Comparison of ENCODE assay signal across 38 cellular contexts in genomic region chr17:43215341-43215740, GRCh38. TPM values are rescaled to one million over a fixed set of nuclear protein-coding genes. Genes with fewer than 3 reads are reported as not detected.
"Had no signal": no experiment of that assay in that cellular context is flagged by ENCODE, and none has a peak within 500 bp of the region (broad histone marks: within the 10 kb centered on the region; RNA-seq: fewer than 3 reads in every experiment).

No MANE protein-coding gene starts in this region.

- H3K9me3 ChIP-seq: esophagus squamous epithelium had no signal

- DNase-seq: activated B cell treated with CpG ODN at 0.5 μM for 24 hours; activated CD4-positive, alpha-beta memory T cell treated with anti-CD3 and anti-CD28 coated beads for 36 hours; activated CD4-positive, alpha-beta T cell treated with anti-CD3 and anti-CD28 coated beads for 48 hours; activated CD8-positive, alpha-beta memory T cell treated with anti-CD3 and anti-CD28 coated beads, Interleukin-2, amount 10 ng/mL, durations not matched to agents 7 days and 5 days; activated CD8-positive, alpha-beta memory T cell treated with anti-CD3 and anti-CD28 coated beads, Interleukin-2, amount 50 U/mL, for 4 hours; activated CD8-positive, alpha-beta T cell treated with anti-CD3 and anti-CD28 coated beads, Interleukin-2, amount 10 ng/mL, durations not matched to agents 7 days and 5 days; activated effector memory CD4-positive, alpha-beta T cell treated with anti-CD3 and anti-CD28 coated beads, Interleukin-2, amount 50 U/mL, for 16 hours; activated naive CD4-positive, alpha-beta T cell treated with anti-CD3 and anti-CD28 coated beads, Interleukin-2, amount 50 U/mL, for 16 hours; activated T-cell treated with anti-CD3 and anti-CD28 coated beads, Interleukin-2, amount 50 U/mL, for 1 hour; activated T-cell treated with anti-CD3 and anti-CD28 coated beads, Interleukin-2, amount 50 U/mL, for 48 hours; amniotic stem cell; anterior cingulate cortex; brain microvascular endothelial cell; caudate nucleus; cortex of kidney; dermis blood vessel endothelial cell; effector CD4-positive, alpha-beta T cell; effector memory CD8-positive, alpha-beta T cell; esophagus squamous epithelium; T-helper 1 cell; T-helper 17 cell; T1000 had no signal

- H3K27ac ChIP-seq: brain microvascular endothelial cell, epithelial cell of prostate, esophagus squamous epithelium, WERI-Rb-1 had no signal

- H3K4me3 Mint-ChIP-seq: activated B cell treated with CpG ODN at 0.5 μM for 24 hours; activated CD4-positive, alpha-beta memory T cell treated with anti-CD3 and anti-CD28 coated beads for 36 hours; activated CD8-positive, alpha-beta memory T cell treated with anti-CD3 and anti-CD28 coated beads, Interleukin-2, amount 10 ng/mL, durations not matched to agents 7 days and 5 days; activated CD8-positive, alpha-beta T cell treated with anti-CD3 and anti-CD28 coated beads, Interleukin-2, amount 10 ng/mL, durations not matched to agents 7 days and 5 days; activated naive CD8-positive, alpha-beta T cell; activated T-helper 1 cell treated with anti-CD3 and anti-CD28 coated beads, Interleukin-12 subunit alpha, Interleukin-12 subunit beta, Interleukin-2, Interleukin-4 antibody, amounts not matched to agents 30 ng/mL and 10 ng/mL and 1 ng/mL, durations not matched to agents 14 hours and 24 hours and 36 hours; effector memory CD8-positive, alpha-beta T cell; T-helper 17 cell; T-helper 2 cell treated with Interferon-gamma antibody and Interleukin-4, amounts not matched to agents 5 μg/mL and 100 μg/mL, for 36 hours had no signal

- ATAC-seq: activated CD4-positive, CD25-positive, alpha-beta regulatory T cell treated with anti-CD3 and anti-CD28 coated beads, Interleukin-2, amount 50 U/mL, for 24 hours; activated CD8-positive, alpha-beta memory T cell treated with anti-CD3 and anti-CD28 coated beads, Interleukin-2, amount 10 ng/mL, durations not matched to agents 7 days and 5 days; activated CD8-positive, alpha-beta T cell treated with anti-CD3 and anti-CD28 coated beads, Interleukin-2, amount 10 ng/mL, durations not matched to agents 7 days and 5 days; effector memory CD8-positive, alpha-beta T cell; T-helper 17 cell had no signal

- H3K27me3 ChIP-seq: brain microvascular endothelial cell, esophagus squamous epithelium had no signal

- H3K27me3 Mint-ChIP-seq: activated B cell treated with CpG ODN at 0.5 μM for 24 hours; activated CD4-positive, alpha-beta memory T cell treated with anti-CD3 and anti-CD28 coated beads for 36 hours; activated CD8-positive, alpha-beta memory T cell treated with anti-CD3 and anti-CD28 coated beads, Interleukin-2, amount 10 ng/mL, durations not matched to agents 7 days and 5 days; activated naive CD8-positive, alpha-beta T cell; effector memory CD8-positive, alpha-beta T cell; T-helper 17 cell had no signal

- H3K9me3 Mint-ChIP-seq: activated B cell treated with CpG ODN at 0.5 μM for 24 hours; activated CD4-positive, alpha-beta memory T cell treated with anti-CD3 and anti-CD28 coated beads for 36 hours; activated T-helper 1 cell treated with anti-CD3 and anti-CD28 coated beads, Interleukin-12 subunit alpha, Interleukin-12 subunit beta, Interleukin-2, Interleukin-4 antibody, amounts not matched to agents 30 ng/mL and 10 ng/mL and 1 ng/mL, durations not matched to agents 14 hours and 24 hours and 36 hours; activated T-helper 2 cell treated with anti-CD3 and anti-CD28 coated beads, Interferon-gamma antibody, Interleukin-2, Interleukin-4, amounts not matched to agents 10 μg/mL and 5 μg/mL and 100 μg/mL, durations not matched to agents 14 hours and 24 hours and 36 hours; effector memory CD8-positive, alpha-beta T cell; T-helper 2 cell treated with Interferon-gamma antibody and Interleukin-4, amounts not matched to agents 5 μg/mL and 100 μg/mL, for 36 hours had no signal

- H3K4me3 ChIP-seq: esophagus squamous epithelium had no signal

- FAIRE-seq: astrocyte, colon, endothelial cell of umbilical vein, frontal cortex had no signal

- H3K27ac Mint-ChIP-seq: activated B cell treated with CpG ODN at 0.5 μM for 24 hours; activated CD4-positive, alpha-beta memory T cell treated with anti-CD3 and anti-CD28 coated beads for 36 hours; activated CD8-positive, alpha-beta memory T cell treated with anti-CD3 and anti-CD28 coated beads, Interleukin-2, amount 10 ng/mL, durations not matched to agents 7 days and 5 days; activated CD8-positive, alpha-beta T cell treated with anti-CD3 and anti-CD28 coated beads, Interleukin-2, amount 10 ng/mL, durations not matched to agents 7 days and 5 days; activated T-helper 1 cell treated with anti-CD3 and anti-CD28 coated beads, Interleukin-12 subunit alpha, Interleukin-12 subunit beta, Interleukin-2, Interleukin-4 antibody, amounts not matched to agents 30 ng/mL and 10 ng/mL and 1 ng/mL, durations not matched to agents 14 hours and 24 hours and 36 hours; activated T-helper 2 cell treated with anti-CD3 and anti-CD28 coated beads, Interferon-gamma antibody, Interleukin-2, Interleukin-4, amounts not matched to agents 10 μg/mL and 5 μg/mL and 100 μg/mL, durations not matched to agents 14 hours and 24 hours and 36 hours; effector memory CD8-positive, alpha-beta T cell; T-helper 17 cell; T-helper 2 cell treated with Interferon-gamma antibody and Interleukin-4, amounts not matched to agents 5 μg/mL and 100 μg/mL, for 36 hours had no signal

RNA-seq across cellular contexts. Expression of gene CCDC200, which starts 13.1 kb away (rescaled TPM):
- total RNA-seq: activated B cell treated with CpG ODN at 0.5 μM for 24 hours; activated CD4-positive, alpha-beta memory T cell treated with anti-CD3 and anti-CD28 coated beads for 36 hours; activated CD8-positive, alpha-beta memory T cell treated with anti-CD3 and anti-CD28 coated beads, Interleukin-2, amount 10 ng/mL, durations not matched to agents 7 days and 5 days; activated CD8-positive, alpha-beta T cell treated with anti-CD3 and anti-CD28 coated beads, Interleukin-2, amount 10 ng/mL, durations not matched to agents 7 days and 5 days; activated T-helper 2 cell treated with anti-CD3 and anti-CD28 coated beads, Interferon-gamma antibody, Interleukin-2, Interleukin-4, amounts not matched to agents 10 μg/mL and 5 μg/mL and 100 μg/mL, durations not matched to agents 14 hours and 24 hours and 36 hours; astrocyte; chondrocyte; dermis blood vessel endothelial cell; endothelial cell of umbilical vein; esophagus squamous epithelium; fibroblast of lung; fibroblast of villous mesenchyme; frontal cortex had no signal
- polyA plus RNA-seq: endothelial cell of umbilical vein, esophagus, fibroblast of lung had no signal

RNA-seq across cellular contexts. Expression of gene RNU2-1, which starts 18.4 kb away (rescaled TPM):
- total RNA-seq: dermis blood vessel endothelial cell, esophagus squamous epithelium, fibroblast of lung, fibroblast of villous mesenchyme, frontal cortex had no signal
- polyA plus RNA-seq: adipose tissue, endothelial cell of umbilical vein, esophagus, fibroblast of lung had no signal
